1 cellular context compared by ENCODE assay signal in genomic region chr15:98744506-98744905, GRCh38.
TF ChIP-seq lines count a peak whose summit lies in the region.

No MANE protein-coding gene starts in this region.

TF ChIP-seq in WTC11, 78 proteins besides CTCF, POLR2A, EP300 and RAD21:
- TF ChIP-seq TEAD1 (CRISPR knock-in tag; IDR thresholded peaks at IDR 0.05) (no peak), ZNF219 (CRISPR knock-in tag; IDR thresholded peaks at IDR 0.05; ENCODE audit: borderline replicate concordance) (no peak), ZNF512 (CRISPR knock-in tag; IDR thresholded peaks at IDR 0.05; ENCODE audit: borderline replicate concordance) (no peak), TCF7 (CRISPR knock-in tag; IDR thresholded peaks at IDR 0.05; ENCODE audit: low read depth) (no peak)
